Comparison of ENCODE assay signal across 8 cellular contexts in genomic region chr22:23857606-23858483, GRCh38. TPM values are rescaled to one million over a fixed set of nuclear protein-coding genes. Genes with fewer than 3 reads are reported as not detected.
DNase-seq lines count a peak whose midpoint lies in the region; ATAC-seq and TF ChIP-seq lines count a peak whose summit lies in the region.

Gene SLC2A11, plus strand, starts transcription at chr22:23857875. Its CDS starts 125 bp downstream, at chr22:23858000.

- peak within 1 kb of the TSS; percentile 59 for H3K4me3 ChIP-seq in BJ (ENCODE audit: low read depth, low read length)

- CTCF ChIA-PET in BJ (lab: Yijun Ruan, JAX): interaction anchor here (0.6 to 3.3 kb wide), 11 partner anchors 9 to 377 kb away, joined by 3 to 34 read pairs (median 4); partner anchors contain the start of gene MIF

- peak; percentile 95 for ATAC-seq in HG03439 (IDR thresholded peaks at IDR 0.05; ENCODE audit: unreplicated experiment)

- no peaks in the 10 kb centered on the region for H3K27me3 ChIP-seq in BJ (ENCODE audit: control insufficient read depth, insufficient read depth, low read length)

- H3K36me3 ChIP-seq in BJ (ENCODE audit: control insufficient read depth, insufficient read depth, low read length): no peaks in the 10 kb centered on the region

- DNase-seq in BJ (ENCODE audit: low read depth): peak; percentile 86
- DNase-seq in GM19238 (ENCODE audit: insufficient read length, low spot score): peak; percentile 96
- DNase-seq in NCI-H510A treated with DMSO at 0.1 percent for 48 hours (lab: John Stamatoyannopoulos, UW): peak; percentile 89
- peak; percentile 91 to 94 for DNase-seq in activated CD4-positive, alpha-beta T cell treated with anti-CD3 and anti-CD28 coated beads for 4 hours
- DNase-seq in kidney tubule cell (ENCODE audit: low spot score): peak; percentile 98
- peak; percentile 77 to 87 for DNase-seq in stimulated activated CD4-positive, alpha-beta T cell treated with anti-CD3 and anti-CD28 coated beads, Interleukin-1b, Interleukin-23, amount 100 ng/mL, for 1 hour (ENCODE audit: low read depth in 2 of 2)

- peak; percentile 51 for TF ChIP-seq CTCF in BJ (IDR thresholded peaks at IDR 0.05; ENCODE audit: insufficient read depth, low read depth, low read length)

- POLR2A ChIA-PET in BJ (lab: Charles Lee): interaction anchor here (0.6 kb wide), 2 partner anchors 62 to 67 kb away, joined by 4 to 10 read pairs; no protein-coding TSS in a partner anchor

- peak within 1 kb of the TSS; percentile 93 for H3K27ac ChIP-seq in cingulate gyrus (ENCODE audit: low read depth, low read length)

RNA-seq across cellular contexts. Expression of gene SLC2A11, which starts in this region (rescaled TPM):
- polyA plus RNA-seq in BJ (2011; rRNA removed): 9.6 and 14.7 TPM in 2 replicates
- 7.6 and 13.5 TPM in 2 replicates for polyA minus RNA-seq in BJ (2011; rRNA and poly(A)+ RNA removed)

Comparison
In these comparisons a context has a peak if more than half of its experiments do, and no peak if none do; other contexts are left out.
1. Peak in every context shown above with its lines: DNase-seq, ATAC-seq, H3K4me3 ChIP-seq and H3K27ac ChIP-seq.